9 cellular contexts compared by ENCODE assay signal in genomic region chrY:12662745-12663576, GRCh38. TPM values are rescaled to one million over a fixed set of nuclear protein-coding genes. Genes with fewer than 3 reads are reported as not detected.
DNase-seq lines count a peak whose midpoint lies in the region; ATAC-seq, FAIRE-seq and TF ChIP-seq lines count a peak whose summit lies in the region.
"Had no signal": no experiment of that assay in that cellular context is flagged by ENCODE, and none has a peak within 500 bp of the region (broad histone marks: within the 10 kb centered on the region; RNA-seq: fewer than 3 reads in every experiment).

No MANE protein-coding gene starts in this region.

- H3K27ac Mint-ChIP-seq in GM23338 = peak overlapping the region; percentile 99

- H3K27me3 ChIP-seq in GM23338 (ENCODE audit: insufficient read depth) = no peaks in the 10 kb centered on the region
- H3K27me3 ChIP-seq: pancreas had no signal

- H3K4me1 ChIP-seq in GM23338 (ENCODE audit: insufficient read depth) = 0 out of 2 replicates have a peak, but pooled peaks cover 3% of the 10 kb centered on the region
- H3K4me1 ChIP-seq: pancreas had no signal

- DNase-seq in A172 (ENCODE audit: low spot score) = peak; percentile 50
- peak; percentile 53 for DNase-seq in GM23338 (ENCODE audit: low spot score)
- peak; percentile 2 for DNase-seq in SKM-1 (lab: John Stamatoyannopoulos, UW; ENCODE audit: unreplicated experiment)
- no peak for DNase-seq in epithelial cell of prostate (ENCODE audit: low read depth, low spot score)
- DNase-seq in NCI-H2081 (lab: John Stamatoyannopoulos, UW) = no peak
- DNase-seq in HTR-8/SVneo (ENCODE audit: insufficient read length, low spot score) = no peak
- no peak for DNase-seq in middle frontal gyrus (ENCODE audit: extremely low spot score, low spot score)

- no peaks in the 10 kb centered on the region for H3K27me3 Mint-ChIP-seq in GM23338 (ENCODE audit: insufficient read depth, low read depth, poor library complexity)

- peaks cover 10% of the 10 kb centered on the region; the same call in 2 of the 3 replicates for H3K4me1 Mint-ChIP-seq in GM23338

- H3F3A ChIP-seq in GM23338 (replicated peaks; ENCODE audit: low read depth) = no peaks in the 10 kb centered on the region

- peaks cover 7% of the 10 kb centered on the region; the same call in 1 of the 2 replicates for H3K36me3 ChIP-seq in GM23338 (ENCODE audit: insufficient read depth)
- H3K36me3 ChIP-seq: pancreas had no signal

- H4K20me1 ChIP-seq in GM23338 (replicated peaks; ENCODE audit: insufficient read depth) = peaks cover 3% of the 10 kb centered on the region

- peaks cover 55% of the 10 kb centered on the region for H3K79me2 ChIP-seq in GM23338 (replicated peaks; ENCODE audit: insufficient read depth)

- H3K4me3 Mint-ChIP-seq in GM23338 = peak overlapping the region; percentile 98

- peaks cover 33% of the 10 kb centered on the region for H3K36me3 Mint-ChIP-seq in GM23338 (ENCODE audit: low read depth)

- peak overlapping the region; percentile 81 for H3K4me2 ChIP-seq in GM23338

- no peak for FAIRE-seq in HTR-8/SVneo (lab: Jason Lieb, UNC)
- FAIRE-seq: pancreas had no signal

- TF ChIP-seq CTCF in GM23338 (conservative IDR thresholded peaks at IDR 0.05; ENCODE audit: low read depth in 2 of 2) = no peak

- H2AFZ ChIP-seq in GM23338 = no peak overlapping the region; the same call in 1 of the 2 replicates

- ATAC-seq in GM23338 = peak; percentile 65
- ATAC-seq: pancreas had no signal

- H3K27ac ChIP-seq in GM23338 (ENCODE audit: low read depth) (peak overlapping the region; percentile 92), epithelial cell of prostate (peak overlapping the region; percentile 93), skin epidermis (peak overlapping the region in 11 of 21 experiments; percentile 69 to 86 (median 81))
- H3K27ac ChIP-seq: pancreas had no signal

- H3K9me2 ChIP-seq in GM23338 (ENCODE audit: insufficient read depth) = no peaks in the 10 kb centered on the region

- H3K9me3 Mint-ChIP-seq in GM23338 = no peaks in the 10 kb centered on the region; the same call in 2 of the 3 replicates

- H3K4me3 ChIP-seq in GM23338 = peak overlapping the region; percentile 66
- H3K4me3 ChIP-seq in skin epidermis = peak overlapping the region in 6 of 7 experiments; percentile 42 to 59 (median 53)
- H3K4me3 ChIP-seq: pancreas had no signal

TF ChIP-seq in GM23338, 12 proteins besides CTCF, POLR2A, EP300 and RAD21:
- no peak for TF ChIP-seq CREB1 (CRISPR knock-in tag; IDR thresholded peaks at IDR 0.05; ENCODE audit: low read depth)
- no peak for TF ChIP-seq REST (IDR thresholded peaks at IDR 0.05; ENCODE audit: unreplicated experiment)
- TF ChIP-seq ZNF462 (CRISPR knock-in tag; IDR thresholded peaks at IDR 0.05) = no peak
- no peak for TF ChIP-seq STAT1 (IDR thresholded peaks at IDR 0.05; ENCODE audit: unreplicated experiment)
- no peak for TF ChIP-seq JUNB (IDR thresholded peaks at IDR 0.05; ENCODE audit: unreplicated experiment)
- TF ChIP-seq EZH2 (IDR thresholded peaks at IDR 0.05; ENCODE audit: low read depth, unreplicated experiment) = no peak
- TF ChIP-seq POLR2AphosphoS5 (IDR thresholded peaks at IDR 0.05; ENCODE audit: low read depth) = no peak
- no peak for TF ChIP-seq ZNF114 (CRISPR knock-in tag; IDR thresholded peaks at IDR 0.05)

RNA-seq across cellular contexts. Expression of gene USP9Y, which starts 38.1 kb away (rescaled TPM):
- total RNA-seq in A172 (2014; rRNA removed; shearing (Covaris generic)) = 15.0 and 18.0 TPM in 2 replicates
- 45.2 and 49.0 TPM in 2 replicates for total RNA-seq in GM23338 (2014; rRNA removed; shearing (Covaris generic))
- 17.4 and 23.7 TPM in 2 replicates for polyA plus RNA-seq in GM23338 (2016; fragmentation: Nextera tagmentation; extraction: Ambion mirVana)

Comparison
In these comparisons a context has a peak if more than half of its experiments do, and no peak if none do; other contexts are left out.
1. DNase-seq: peak in A172 (single experiment), GM23338 (single experiment) and SKM-1 (single experiment); none in epithelial cell of prostate (single experiment), NCI-H2081 (0 of 2), HTR-8/SVneo (single experiment) and middle frontal gyrus (single experiment).
2. Peak in every context shown above with its lines, with median percentiles within 50 percentile points of each other: H3K27ac ChIP-seq.